ENCODE assay signal across 11 cellular contexts in the genomic region with DNA sequence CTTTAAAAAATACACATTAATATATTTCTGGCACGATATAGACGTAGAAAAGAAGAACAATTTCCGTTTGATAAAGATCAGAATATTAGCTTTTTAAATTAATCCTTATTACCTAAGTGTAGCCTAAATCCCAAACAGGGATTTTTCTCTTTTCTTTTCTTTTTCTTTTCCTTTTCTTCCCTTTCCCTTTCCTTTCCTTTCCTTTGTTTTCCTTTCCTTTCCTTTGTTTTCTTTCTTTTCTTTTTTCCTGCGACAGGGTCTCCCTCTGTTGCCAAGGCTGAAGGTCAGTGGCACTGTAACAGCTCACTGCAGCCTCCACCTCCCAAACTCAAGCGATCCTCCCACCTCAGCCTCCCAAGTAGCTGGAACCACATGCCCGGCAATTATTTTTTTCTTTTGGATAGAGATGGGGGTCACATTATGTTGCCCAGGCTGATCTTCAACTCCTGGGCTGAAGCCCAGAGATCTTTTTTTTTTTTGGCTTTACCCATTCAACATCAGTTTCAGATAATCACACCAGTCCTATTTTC. TPM values are rescaled to one million over a fixed set of nuclear protein-coding genes. Genes with fewer than 3 reads are reported as not detected.
DNase-seq lines count a peak whose midpoint lies in the region; ATAC-seq, FAIRE-seq and TF ChIP-seq lines count a peak whose summit lies in the region.
"Had no signal": no experiment of that assay in that cellular context is flagged by ENCODE, and none has a peak within 500 bp of the region (broad histone marks: within the 10 kb centered on the region; RNA-seq: fewer than 3 reads in every experiment).

No MANE protein-coding gene starts in this region.

- intact Hi-C loops in left ventricle myocardium inferior (cut with micrococcal nuclease) (no loop called here), left ventricle myocardium superior (cut with micrococcal nuclease) (no loop called here), GM12878 (cut with micrococcal nuclease; ENCODE audit: unreplicated experiment) (no loop called here), vagina (cut with DNase I) (no loop called here)

- no peak for TF ChIP-seq RAD21 in GM12878 (IDR thresholded peaks at IDR 0.05; ENCODE audit: insufficient read depth, low read depth, low read length)

- no peak overlapping the region for H3K9ac ChIP-seq in GM12878 (ENCODE audit: control insufficient read depth, insufficient read depth, low read length)
- H3K9ac ChIP-seq in muscle layer of colon (ENCODE audit: low read length), result peak overlapping the region; percentile 92

- H3K27ac ChIP-seq in left ventricle myocardium inferior (replicated peaks), result peak overlapping the region; percentile 100
- H3K27ac ChIP-seq in GM12878 (ENCODE audit: control insufficient read depth, insufficient read depth), result no peak overlapping the region
- H3K27ac ChIP-seq in muscle layer of colon (ENCODE audit: low read depth, low read length), result peak overlapping the region; percentile 39
- peak overlapping the region; percentile 100 for H3K27ac ChIP-seq in vagina

- no TSS peak for BruUV-seq in GM12878 (replicated peaks; lab: Mats Ljungman, UMichigan)

- ATAC-seq in left ventricle myocardium superior (no peak), GM12878 (no peak)

- in situ Hi-C loops in GM12878 (cut with MboI), result no loop called here

- RAD21 ChIA-PET in GM12878 (lab: Charles Lee; ENCODE audit: unreplicated experiment), result interaction anchor here (0.7 to 1.2 kb wide), 4 partner anchors 40 to 711 kb away, joined by 3 read pairs; no protein-coding TSS in a partner anchor

- no peak for TF ChIP-seq POLR2A in GM12878 (IDR thresholded peaks at IDR 0.05; ENCODE audit: low read depth, low read length)
- TF ChIP-seq POLR2A in vagina (IDR thresholded peaks at IDR 0.05), result no peak

- no peaks in the 10 kb centered on the region for H4K20me1 ChIP-seq in GM12878 (ENCODE audit: control insufficient read depth, insufficient read depth)

- no peak for FAIRE-seq in GM12878 (lab: Jason Lieb, UNC)
- FAIRE-seq: bronchial epithelial cell had no signal

- no peaks in the 10 kb centered on the region for H3K27me3 ChIP-seq in left ventricle myocardium inferior (ENCODE audit: low read depth)
- H3K27me3 ChIP-seq in GM12878 (replicated peaks in 1 of 2; ENCODE audit: control insufficient read depth in 2 of 2, insufficient read depth in 2 of 2, low read length in 1 of 2), result no peaks in the 10 kb centered on the region
- H3K27me3 ChIP-seq in muscle layer of colon (ENCODE audit: control insufficient read depth in 1 of 2, insufficient read depth in 2 of 2, low read length in 2 of 2), result no peaks in the 10 kb centered on the region
- H3K27me3 ChIP-seq in vagina, result no peaks in the 10 kb centered on the region

- POLR2A ChIA-PET in GM12878 (lab: Charles Lee), result interaction anchor here (1.5 kb wide), 1 partner anchor 43 kb away, joined by 6 read pairs; no protein-coding TSS in a partner anchor

- H3K36me3 ChIP-seq in left ventricle myocardium inferior (no peaks in the 10 kb centered on the region), GM12878 (ENCODE audit: control insufficient read depth in 2 of 2, insufficient read depth in 2 of 2, low read length in 1 of 2) (no peaks in the 10 kb centered on the region; a peak in 1 of 4 replicates), muscle layer of colon (ENCODE audit: insufficient read depth, low read length) (no peaks in the 10 kb centered on the region), vagina (no peaks in the 10 kb centered on the region)

- H3K9me3 ChIP-seq in left ventricle myocardium inferior (replicated peaks), result no peaks in the 10 kb centered on the region
- no peaks in the 10 kb centered on the region for H3K9me3 ChIP-seq in GM12878 (replicated peaks; ENCODE audit: control insufficient read depth, insufficient read depth, low read length)
- no peaks in the 10 kb centered on the region for H3K9me3 ChIP-seq in muscle layer of colon (ENCODE audit: low read length)
- H3K9me3 ChIP-seq in vagina, result no peaks in the 10 kb centered on the region

- no peak for TF ChIP-seq CTCF in left ventricle myocardium inferior (IDR thresholded peaks at IDR 0.05; ENCODE audit: borderline replicate concordance)
- no peak for TF ChIP-seq CTCF in GM12878 (IDR thresholded peaks at IDR 0.05 in 2 of 3, conservative IDR thresholded peaks at IDR 0.05 in 1 of 3; ENCODE audit: control insufficient read depth in 2 of 3, extremely low read depth in 1 of 3, insufficient read depth in 1 of 3, low read depth in 3 of 3, low read length in 3 of 3)
- no peak for TF ChIP-seq CTCF in vagina (IDR thresholded peaks at IDR 0.05)

- CTCF ChIA-PET in GM12878 (lab: Yijun Ruan, JAX), result interaction anchor here (0.9 to 3.3 kb wide), 5 partner anchors 31 to 203 kb away, joined by 3 to 18 read pairs (median 4); a partner anchor contains a TSS

- H2AFZ ChIP-seq in GM12878 (ENCODE audit: control insufficient read depth, low read depth, low read length), result no peak overlapping the region; the same call in 1 of the 2 replicates

- no peak for DNase-seq in left ventricle myocardium inferior
- no peak for DNase-seq in left ventricle myocardium superior
- DNase-seq in GM12878 (ENCODE audit: low read depth, low spot score), result no peak
- DNase-seq in vagina (ENCODE audit: extremely low spot score in 2 of 2), result no peak
- no peak for DNase-seq in dedifferentiated amniotic fluid mesenchymal stem cell (ENCODE audit: extremely low spot score)
- DNase-seq in activated CD4-positive, alpha-beta T cell treated with anti-CD3 and anti-CD28 coated beads for 4 hours, result no peak
- DNase-seq in SW 1271 (lab: John Stamatoyannopoulos, UW), result no peak
- DNase-seq: activated CD8-positive, alpha-beta memory T cell treated with anti-CD3 and anti-CD28 coated beads, Interleukin-2, amount 50 U/mL, for 48 hours; NCI-H526 had no signal

- H3K79me2 ChIP-seq in GM12878 (ENCODE audit: control insufficient read depth, insufficient read depth, low read length), result peaks cover 21% of the 10 kb centered on the region

- H3K4me3 ChIP-seq in left ventricle myocardium inferior (peak overlapping the region; percentile 88), GM12878 (peak overlapping the region; percentile 88; the same call in 1 of the 2 replicates), muscle layer of colon (ENCODE audit: low read depth in 1 of 2, low read length in 2 of 2) (no peak overlapping the region), vagina (peak overlapping the region; percentile 34 to 39)

- peak overlapping the region; percentile 95 for H3K4me2 ChIP-seq in GM12878 (ENCODE audit: control insufficient read depth, insufficient read depth)

- H3K4me1 ChIP-seq in left ventricle myocardium inferior (peaks cover 55% of the 10 kb centered on the region), GM12878 (ENCODE audit: control insufficient read depth, insufficient read depth, low read length) (peaks cover 8% of the 10 kb centered on the region; the same call in 1 of the 2 replicates), muscle layer of colon (ENCODE audit: insufficient read depth, low read length) (peaks cover 21% of the 10 kb centered on the region), vagina (peaks cover 41% of the 10 kb centered on the region)

- no peak for TF ChIP-seq EP300 in GM12878 (IDR thresholded peaks at IDR 0.05; ENCODE audit: borderline replicate concordance in 1 of 2, control insufficient read depth in 1 of 2, low read depth in 2 of 2, low read length in 2 of 2)

- SMC1A ChIA-PET in GM12878 (lab: Charles Lee; ENCODE audit: uncharacterized antibody, unreplicated experiment), result interaction anchor here (1.2 to 1.4 kb wide), 3 partner anchors 26 to 121 kb away, joined by 3 to 4 read pairs (median 3); no protein-coding TSS in a partner anchor

- 96% methylated on average over 6 of the region's 6 CpGs for WGBS in GM12878 (ENCODE audit: insufficient coverage, insufficient replicate concordance, low lambda C conversion rate, missing lambda C conversion rate)

RNA-seq across cellular contexts. Expression of a gene that starts 1.8 kb away (rescaled TPM):
- total RNA-seq in left ventricle myocardium inferior, result 13.4 TPM
- total RNA-seq in left ventricle myocardium superior, result 15.6 TPM
- 17.5 and 17.7 TPM in 2 replicates for total RNA-seq in GM12878 (2013; cell fraction: nucleolus; rRNA removed)
- total RNA-seq in GM12878 (2014; rRNA removed), result 8.8 and 9.0 TPM in 2 replicates
- 9.4 and 9.6 TPM in 2 replicates for total RNA-seq in GM12878 (2014; rRNA removed; fragmentation: Illumina TruSeq; extraction: Trizol)
- total RNA-seq in GM12878 (2021), result 10.5 and 11.3 TPM in 2 replicates
- polyA plus RNA-seq in GM12878 (2011; ENCODE audit: low read depth), result 3.2 TPM
- 15.9 and 17.1 TPM in 2 replicates for polyA plus RNA-seq in GM12878 (2011; rRNA removed)
- polyA plus RNA-seq in GM12878 (2011; cell fraction: cytosol; rRNA removed), result 10.1 and 10.4 TPM in 2 replicates
- 7.1 and 8.1 TPM in 2 replicates for polyA plus RNA-seq in GM12878 (2011; cell fraction: nucleus; rRNA removed)
- polyA plus RNA-seq in GM12878 (2012), result 4.4 and 5.3 TPM in 2 replicates
- polyA plus RNA-seq in GM12878 (2014; fragmentation: Illumina TruSeq; extraction: Trizol), result 7.7 and 11.0 TPM in 2 replicates
- 1 to 10 TPM; 3.1 to 7.9 TPM for polyA plus RNA-seq in GM12878 (2014; fragmentation: Nextera tagmentation; extraction: Ambion mirVana)
- 5.5 and 6.0 TPM in 2 replicates for polyA plus RNA-seq in GM12878 (2014; rRNA removed)
- polyA plus RNA-seq in GM12878 (2016; fragmentation: Nextera tagmentation; extraction: Ambion mirVana), result 1 to 10 TPM; 3.9 to 5.6 TPM
- polyA minus RNA-seq in GM12878 (2011; rRNA and poly(A)+ RNA removed), result 36.7 and 46.1 TPM in 2 replicates
- polyA minus RNA-seq in GM12878 (2011; cell fraction: cytosol; rRNA and poly(A)+ RNA removed), result 9.6 and 11.5 TPM in 2 replicates
- 9.1 and 12.3 TPM in 2 replicates for polyA minus RNA-seq in GM12878 (2011; cell fraction: nucleus; rRNA and poly(A)+ RNA removed)
- 19.2 TPM for total RNA-seq in vagina

RNA-seq across cellular contexts. Expression of a gene that starts 47.8 kb away (rescaled TPM):
- total RNA-seq in left ventricle myocardium inferior, result 75.0 TPM
- 79.5 TPM for total RNA-seq in left ventricle myocardium superior
- 28.1 and 33.0 TPM in 2 replicates for total RNA-seq in GM12878 (2013; cell fraction: nucleolus; rRNA removed)
- total RNA-seq in GM12878 (2014; rRNA removed), result 174 and 200 TPM in 2 replicates
- 56.6 and 67.4 TPM in 2 replicates for total RNA-seq in GM12878 (2014; rRNA removed; fragmentation: Illumina TruSeq; extraction: Trizol)
- total RNA-seq in GM12878 (2021), result 99.9 and 111 TPM in 2 replicates
- 34.4 TPM for polyA plus RNA-seq in GM12878 (2011; ENCODE audit: low read depth)
- 60.8 and 78.9 TPM in 2 replicates for polyA plus RNA-seq in GM12878 (2011; rRNA removed)
- polyA plus RNA-seq in GM12878 (2011; cell fraction: cytosol; rRNA removed), result 39.4 and 66.2 TPM in 2 replicates
- 23.8 and 41.1 TPM in 2 replicates for polyA plus RNA-seq in GM12878 (2011; cell fraction: nucleus; rRNA removed)
- 58.5 and 65.5 TPM in 2 replicates for polyA plus RNA-seq in GM12878 (2012)
- 110 and 129 TPM in 2 replicates for polyA plus RNA-seq in GM12878 (2014; fragmentation: Illumina TruSeq; extraction: Trizol)
- 10 to 100 TPM; 31.7 to 38.6 TPM for polyA plus RNA-seq in GM12878 (2014; fragmentation: Nextera tagmentation; extraction: Ambion mirVana)
- polyA plus RNA-seq in GM12878 (2014; rRNA removed), result 132 and 159 TPM in 2 replicates
- polyA plus RNA-seq in GM12878 (2016; fragmentation: Nextera tagmentation; extraction: Ambion mirVana), result 100 to 1,000 TPM; 202 to 205 TPM
- polyA minus RNA-seq in GM12878 (2011; rRNA and poly(A)+ RNA removed), result 31.3 and 40.8 TPM in 2 replicates
- polyA minus RNA-seq in GM12878 (2011; cell fraction: cytosol; rRNA and poly(A)+ RNA removed), result 22.5 and 24.3 TPM in 2 replicates
- 16.4 and 34.3 TPM in 2 replicates for polyA minus RNA-seq in GM12878 (2011; cell fraction: nucleus; rRNA and poly(A)+ RNA removed)
- total RNA-seq in vagina, result 90.1 TPM

RNA-seq across cellular contexts. Expression of a gene that starts 48.6 kb away (rescaled TPM):
- total RNA-seq in left ventricle myocardium inferior (21.4 TPM), left ventricle myocardium superior (19.4 TPM), GM12878 (2014; rRNA removed) (52.2 and 72.3 TPM in 2 replicates), GM12878 (2014; rRNA removed; fragmentation: Illumina TruSeq; extraction: Trizol) (51.3 and 53.6 TPM in 2 replicates), GM12878 (2021) (61.4 and 64.5 TPM in 2 replicates), vagina (28.5 TPM)
- total RNA-seq in GM12878 (2013; cell fraction: nucleolus; rRNA removed), result 38.6 and 43.2 TPM in 2 replicates
- polyA plus RNA-seq in GM12878 (2011; ENCODE audit: low read depth), result 7.7 TPM
- polyA plus RNA-seq in GM12878 (2011; rRNA removed) (42.9 and 59.5 TPM in 2 replicates), GM12878 (2014; fragmentation: Illumina TruSeq; extraction: Trizol) (31.2 and 39.0 TPM in 2 replicates), GM12878 (2014; fragmentation: Nextera tagmentation; extraction: Ambion mirVana) (10 to 100 TPM; 22.4 to 44.1 TPM), GM12878 (2014; rRNA removed) (22.2 and 30.0 TPM in 2 replicates), GM12878 (2016; fragmentation: Nextera tagmentation; extraction: Ambion mirVana) (10 to 100 TPM; 63.1 to 65.8 TPM)
- 15.6 and 23.5 TPM in 2 replicates for polyA plus RNA-seq in GM12878 (2011; cell fraction: cytosol; rRNA removed)
- polyA plus RNA-seq in GM12878 (2011; cell fraction: nucleus; rRNA removed), result 8.4 and 12.3 TPM in 2 replicates
- 11.5 and 14.3 TPM in 2 replicates for polyA plus RNA-seq in GM12878 (2012)
- polyA minus RNA-seq in GM12878 (2011; rRNA and poly(A)+ RNA removed), result 59.7 and 85.6 TPM in 2 replicates
- polyA minus RNA-seq in GM12878 (2011; cell fraction: cytosol; rRNA and poly(A)+ RNA removed), result 21.8 and 23.5 TPM in 2 replicates
- 6.0 and 10.1 TPM in 2 replicates for polyA minus RNA-seq in GM12878 (2011; cell fraction: nucleus; rRNA and poly(A)+ RNA removed)

Comparison
In these comparisons a context has a peak if more than half of its experiments do, and no peak if none do; other contexts are left out.
1. H3K4me3 ChIP-seq: peak in left ventricle myocardium inferior (single experiment), GM12878 (single experiment) and vagina (2 of 2); none in muscle layer of colon (0 of 2).